In genomic region chr16:81650982-81651562, GRCh38 we compare ENCODE assay signal across 11 cellular contexts.
A peak's percentile ranks its signal among the peaks of the same experiment; 100 is the strongest.
DNase-seq lines count a peak whose midpoint lies in the region; ATAC-seq and TF ChIP-seq lines count a peak whose summit lies in the region.
"Had no signal": no experiment of that assay in that cellular context is flagged by ENCODE, and none has a peak within 500 bp of the region (broad histone marks: within the 10 kb centered on the region; RNA-seq: fewer than 3 reads in every experiment).

No MANE protein-coding gene starts in this region.

- no peaks in the 10 kb centered on the region for H3K27me3 Mint-ChIP-seq in type B pancreatic cell

- peaks cover 5% of the 10 kb centered on the region for H3K36me3 Mint-ChIP-seq in type B pancreatic cell

- peaks cover 58% of the 10 kb centered on the region for H3K4me1 Mint-ChIP-seq in type B pancreatic cell (ENCODE audit: unreplicated experiment)

- H3K4me3 Mint-ChIP-seq in type B pancreatic cell = no peak overlapping the region

- H3K27ac Mint-ChIP-seq in type B pancreatic cell = peak overlapping the region; percentile 17

- peaks cover 26% of the 10 kb centered on the region for H3K4me1 ChIP-seq in lower lobe of right lung

- H3K27ac ChIP-seq in lower lobe of right lung = peak overlapping the region; percentile 67
- H3K27ac ChIP-seq: 22Rv1, WERI-Rb-1 had no signal

- intact Hi-C loops in lower lobe of right lung (cut with DNase I) = no loop called here

- H3K9me3 Mint-ChIP-seq in type B pancreatic cell = no peaks in the 10 kb centered on the region

- H3K36me3 ChIP-seq in lower lobe of right lung = peaks cover 29% of the 10 kb centered on the region
- H3K36me3 ChIP-seq: WERI-Rb-1 had no signal

- H3K4me3 ChIP-seq in lower lobe of right lung = no peak overlapping the region

- ATAC-seq in lower lobe of right lung = peak; percentile 86 to 87
- no peak for ATAC-seq in HG03108 (IDR thresholded peaks at IDR 0.05; ENCODE audit: unreplicated experiment)
- no peak for ATAC-seq in GM21390 (IDR thresholded peaks at IDR 0.05; ENCODE audit: unreplicated experiment)

- peak; percentile 80 for DNase-seq in DMS53 (lab: John Stamatoyannopoulos, UW)
- no peak for DNase-seq in DMS53 treated with DMSO at 0.1 percent for 48 hours (lab: John Stamatoyannopoulos, UW; ENCODE audit: unreplicated experiment)
- DNase-seq in ecto neural progenitor cell (ENCODE audit: low spot score) = peak; percentile 84
- peak; percentile 74 for DNase-seq in lower lobe of right lung
- no peak for DNase-seq in type B pancreatic cell (ENCODE audit: extremely low spot score, unreplicated experiment)
- DNase-seq in NCI-H526 treated with DMSO at 0.1 percent for 48 hours (lab: John Stamatoyannopoulos, UW) = no peak
- DNase-seq: amniotic stem cell, WERI-Rb-1 had no signal

- TF ChIP-seq CTCF in lower lobe of right lung (IDR thresholded peaks at IDR 0.05) (no peak), type B pancreatic cell (conservative IDR thresholded peaks at IDR 0.05) (no peak)

- H3K9me3 ChIP-seq in lower lobe of right lung = no peaks in the 10 kb centered on the region

- no peaks in the 10 kb centered on the region for H3K27me3 ChIP-seq in lower lobe of right lung (ENCODE audit: low read depth)

Comparison
In these comparisons a context has a peak if more than half of its experiments do, and no peak if none do; other contexts are left out.
1. DNase-seq: peak in DMS53 (single experiment), ecto neural progenitor cell (single experiment) and lower lobe of right lung (single experiment); none in DMS53 treated with DMSO at 0.1 percent for 48 hours (single experiment), type B pancreatic cell (single experiment) and NCI-H526 treated with DMSO at 0.1 percent for 48 hours (single experiment).
2. ATAC-seq: peak in lower lobe of right lung (2 of 2); none in HG03108 (single experiment) and GM21390 (single experiment).